Comparison of ENCODE assay signal across 18 cellular contexts in genomic region chr14:71579331-71579730, GRCh38.
DNase-seq lines count a peak whose midpoint lies in the region; ATAC-seq, FAIRE-seq and TF ChIP-seq lines count a peak whose summit lies in the region.
"Had no signal": no experiment of that assay in that cellular context is flagged by ENCODE, and none has a peak within 500 bp of the region (broad histone marks: within the 10 kb centered on the region; RNA-seq: fewer than 3 reads in every experiment).

No MANE protein-coding gene starts in this region.

- no peak for DNase-seq in GM19239 (ENCODE audit: insufficient read length, low spot score)
- DNase-seq in NCI-H82 (lab: John Stamatoyannopoulos, UW) = peak; percentile 37
- peak; percentile 30 for DNase-seq in choroid plexus epithelial cell (ENCODE audit: low read depth)
- no peak for DNase-seq in amniotic stem cell (lab: John Stamatoyannopoulos, UW)
- DNase-seq in activated T-cell treated with anti-CD3 and anti-CD28 coated beads, Interleukin-2, amount 50 U/mL, for 1 hour = no peak
- no peak for DNase-seq in foreskin fibroblast
- DNase-seq: ACHN; CD4-positive, alpha-beta memory T cell; DND-41; KBM-7; NCI-H1105; NCI-H2029 treated with DMSO at 0.1 percent for 48 hours; NCI-H226; NCI-H774; Right ventricle myocardium superior had no signal

- TF ChIP-seq CTCF in choroid plexus epithelial cell (conservative IDR thresholded peaks at IDR 0.05; ENCODE audit: low read depth, low read length) = no peak
- TF ChIP-seq CTCF in foreskin fibroblast (IDR thresholded peaks at IDR 0.05; ENCODE audit: low read depth, low read length) = no peak

- peak; percentile 74 for FAIRE-seq in GM19239 (lab: Jason Lieb, UNC)
- FAIRE-seq: H54 had no signal

- no peak overlapping the region for H3K4me3 ChIP-seq in choroid plexus epithelial cell (ENCODE audit: low read depth, low read length)
- H3K4me3 ChIP-seq in foreskin fibroblast (ENCODE audit: low read depth in 1 of 2, low read length in 2 of 2) = no peak overlapping the region
- H3K4me3 ChIP-seq: BLaER1 treated with 17β-estradiol and CSF1 and Interleukin-3, amounts not matched to agents 10 nM and 100 nM had no signal

- ATAC-seq in HG03457 (IDR thresholded peaks at IDR 0.05; ENCODE audit: unreplicated experiment) = no peak

Comparison
In these comparisons a context has a peak if more than half of its experiments do, and no peak if none do; other contexts are left out.
1. DNase-seq: peak in NCI-H82 (single experiment) and choroid plexus epithelial cell (single experiment); none in GM19239 (single experiment), amniotic stem cell (single experiment), activated T-cell treated with anti-CD3 and anti-CD28 coated beads, Interleukin-2, amount 50 U/mL, for 1 hour (single experiment) and foreskin fibroblast (0 of 2).